Comparison of ENCODE assay signal across 1 cellular context in genomic region chr1:79042117-79042516, GRCh38.
TF ChIP-seq lines count a peak whose summit lies in the region.

No MANE protein-coding gene starts in this region.

TF ChIP-seq in A549, 52 proteins besides CTCF, POLR2A, EP300 and RAD21 (continued from another document):
- no peak for TF ChIP-seq BHLHE40 (IDR thresholded peaks at IDR 0.05; ENCODE audit: low read depth, low read length)
